Comparison of ENCODE assay signal across 20 cellular contexts in the genomic region with DNA sequence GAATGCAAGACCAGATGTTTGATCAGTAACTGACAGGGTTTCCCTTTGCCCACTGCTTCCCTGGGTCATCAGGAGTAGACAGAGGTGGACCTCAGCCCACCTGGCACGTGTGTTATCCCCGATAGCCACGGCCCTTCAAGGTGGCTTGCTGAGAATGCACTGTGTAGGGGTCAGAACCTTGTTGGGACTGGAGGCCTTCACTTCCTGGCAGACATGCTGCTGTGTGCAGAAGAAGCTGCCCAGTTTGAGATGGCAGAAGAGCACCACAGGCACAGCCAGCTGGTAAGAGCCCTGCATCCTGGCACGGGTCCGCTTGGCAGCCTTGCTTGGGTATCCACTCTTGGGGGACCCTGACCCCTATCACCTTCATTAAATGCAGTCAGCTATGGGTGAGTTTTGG.
"Had no signal": no experiment of that assay in that cellular context is flagged by ENCODE, and none has a peak within 500 bp of the region (broad histone marks: within the 10 kb centered on the region; RNA-seq: fewer than 3 reads in every experiment).

No MANE protein-coding gene starts in this region.

- H3K9me3 Mint-ChIP-seq: activated CD4-positive, alpha-beta T cell treated with anti-CD3 and anti-CD28 coated beads, Interleukin-2, amount 10 ng/mL, durations not matched to agents 24 days and 14 days; activated naive CD8-positive, alpha-beta T cell treated with anti-CD3 and anti-CD28 coated beads, Interleukin-2, amount 10 ng/mL, durations not matched to agents 7 days and 5 days; activated T-helper 2 cell treated with anti-CD3 and anti-CD28 coated beads, Interferon-gamma antibody, Interleukin-2, Interleukin-4, amounts not matched to agents 10 μg/mL and 5 μg/mL and 100 μg/mL, durations not matched to agents 14 hours and 24 hours and 36 hours; naive thymus-derived CD8-positive, alpha-beta T cell; stimulated activated naive CD8-positive, alpha-beta T cell treated with anti-CD3 and anti-CD28 coated beads, Interleukin-15, Interleukin-2, amounts not matched to agents 100 ng/mL and 50 ng/mL, for 24 hours had no signal

- H3K27ac ChIP-seq: foreskin keratinocyte, tibial artery had no signal

- H3K27ac Mint-ChIP-seq: activated CD8-positive, alpha-beta T cell treated with anti-CD3 and anti-CD28 coated beads, Interleukin-2, amount 10 ng/mL, durations not matched to agents 7 days and 5 days; activated naive CD8-positive, alpha-beta T cell treated with anti-CD3 and anti-CD28 coated beads, Interleukin-2, amount 10 ng/mL, durations not matched to agents 7 days and 5 days; activated T-helper 2 cell treated with anti-CD3 and anti-CD28 coated beads, Interferon-gamma antibody, Interleukin-2, Interleukin-4, amounts not matched to agents 10 μg/mL and 5 μg/mL and 100 μg/mL, durations not matched to agents 14 hours and 24 hours and 36 hours; progenitor cell of endocrine pancreas; stimulated activated naive CD8-positive, alpha-beta T cell treated with anti-CD3 and anti-CD28 coated beads, Interleukin-15, Interleukin-2, amounts not matched to agents 100 ng/mL and 50 ng/mL, for 24 hours; T-helper 17 cell had no signal

- H3K4me3 Mint-ChIP-seq: activated CD4-positive, alpha-beta T cell treated with anti-CD3 and anti-CD28 coated beads, Interleukin-2, amount 10 ng/mL, durations not matched to agents 24 days and 14 days; activated CD8-positive, alpha-beta T cell treated with anti-CD3 and anti-CD28 coated beads, Interleukin-2, amount 10 ng/mL, durations not matched to agents 7 days and 5 days; activated naive CD8-positive, alpha-beta T cell treated with anti-CD3 and anti-CD28 coated beads, Interleukin-2, amount 10 ng/mL, durations not matched to agents 7 days and 5 days; naive thymus-derived CD8-positive, alpha-beta T cell; stimulated activated naive CD8-positive, alpha-beta T cell treated with anti-CD3 and anti-CD28 coated beads, Interleukin-15, Interleukin-2, amounts not matched to agents 100 ng/mL and 50 ng/mL, for 24 hours; T-helper 17 cell had no signal

- H3K27me3 Mint-ChIP-seq: activated CD4-positive, alpha-beta T cell treated with anti-CD3 and anti-CD28 coated beads, Interleukin-2, amount 10 ng/mL, durations not matched to agents 24 days and 14 days; activated naive CD8-positive, alpha-beta T cell treated with anti-CD3 and anti-CD28 coated beads, Interleukin-2, amount 10 ng/mL, durations not matched to agents 7 days and 5 days; naive thymus-derived CD8-positive, alpha-beta T cell; progenitor cell of endocrine pancreas; stimulated activated naive CD8-positive, alpha-beta T cell treated with anti-CD3 and anti-CD28 coated beads, Interleukin-15, Interleukin-2, amounts not matched to agents 100 ng/mL and 50 ng/mL, for 24 hours; T-helper 17 cell had no signal

- H3K27me3 ChIP-seq: foreskin keratinocyte, tibial artery had no signal

- DNase-seq: activated CD4-positive, alpha-beta T cell treated with anti-CD3 and anti-CD28 coated beads, Interleukin-2, amount 10 ng/mL, durations not matched to agents 24 days and 14 days; activated CD8-positive, alpha-beta T cell treated with anti-CD3 and anti-CD28 coated beads, Interleukin-2, amount 10 ng/mL, durations not matched to agents 7 days and 5 days; activated naive CD4-positive, alpha-beta T cell; activated naive CD8-positive, alpha-beta T cell treated with anti-CD3 and anti-CD28 coated beads, Interleukin-2, amount 10 ng/mL, durations not matched to agents 7 days and 5 days; amniotic stem cell; effector CD4-positive, alpha-beta T cell; erythroblast; foreskin keratinocyte; naive thymus-derived CD8-positive, alpha-beta T cell; retina; stimulated activated CD4-positive, alpha-beta T cell treated with anti-CD3 and anti-CD28 coated beads, Interleukin-4, amount 100 ng/mL, for 1 hour; SW 1271; T-helper 17 cell; tibial artery had no signal

- H3K4me3 ChIP-seq: lung, tibial artery had no signal

- ATAC-seq: activated CD4-positive, CD25-positive, alpha-beta regulatory T cell treated with anti-CD3 and anti-CD28 coated beads, Interleukin-2, amount 50 U/mL, for 24 hours; activated CD8-positive, alpha-beta T cell treated with anti-CD3 and anti-CD28 coated beads, Interleukin-2, amount 10 ng/mL, durations not matched to agents 7 days and 5 days; foreskin keratinocyte; left lobe of liver; naive thymus-derived CD8-positive, alpha-beta T cell; T-helper 17 cell had no signal
